15 cellular contexts compared by ENCODE assay signal in the genomic region with DNA sequence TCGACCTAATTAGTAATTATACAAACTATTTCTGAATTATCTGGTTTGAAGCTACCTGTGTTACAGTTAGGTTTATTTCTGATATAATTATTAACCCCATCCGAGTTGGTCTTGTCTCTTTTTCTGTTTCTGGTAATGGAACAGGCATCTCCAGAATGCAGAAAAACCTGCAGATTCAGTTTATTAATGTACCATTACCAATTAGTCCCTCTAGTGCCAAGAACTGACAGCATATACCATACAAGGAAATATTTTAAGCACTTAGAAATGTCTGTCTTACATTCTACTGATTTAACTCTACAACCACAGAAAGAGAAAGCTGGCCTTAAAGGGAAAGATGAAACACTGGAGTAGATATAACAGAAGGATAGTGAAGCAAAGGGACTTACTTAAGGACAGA.
A peak's percentile ranks its signal among the peaks of the same experiment; 100 is the strongest.
DNase-seq lines count a peak whose midpoint lies in the region; FAIRE-seq and TF ChIP-seq lines count a peak whose summit lies in the region.
"Had no signal": no experiment of that assay in that cellular context is flagged by ENCODE, and none has a peak within 500 bp of the region (broad histone marks: within the 10 kb centered on the region; RNA-seq: fewer than 3 reads in every experiment).

No MANE protein-coding gene starts in this region.

- no peak for FAIRE-seq in bronchial epithelial cell (lab: Jason Lieb, UNC)
- FAIRE-seq: G401.6, GM12892, H54 had no signal

- peak; percentile 78; the same call in 1 of the 2 replicates for TF ChIP-seq EP300 in Ishikawa (IDR thresholded peaks at IDR 0.05; ENCODE audit: borderline replicate concordance)

- H3K4me3 ChIP-seq in bronchial epithelial cell (ENCODE audit: low read depth, low read length), result no peak overlapping the region
- no peak overlapping the region for H3K4me3 ChIP-seq in kidney epithelial cell (ENCODE audit: low read depth, low read length)
- H3K4me3 ChIP-seq in retinal pigment epithelial cell (ENCODE audit: low read length), result no peak overlapping the region
- H3K4me3 ChIP-seq in left ventricle myocardium inferior, result no peak overlapping the region

- TF ChIP-seq CTCF in bronchial epithelial cell (IDR thresholded peaks at IDR 0.05; ENCODE audit: insufficient read depth, low read length, severe bottlenecking) (no peak), kidney epithelial cell (IDR thresholded peaks at IDR 0.05; ENCODE audit: insufficient read depth, low read length, poor library complexity, severe bottlenecking) (no peak), retinal pigment epithelial cell (conservative IDR thresholded peaks at IDR 0.05; ENCODE audit: low read depth, low read length) (peak; percentile 4), left ventricle myocardium inferior (IDR thresholded peaks at IDR 0.05; ENCODE audit: borderline replicate concordance) (no peak)

- intact Hi-C loops in left ventricle myocardium inferior (cut with micrococcal nuclease), result no loop called here

- TF ChIP-seq RAD21 in Ishikawa (IDR thresholded peaks at IDR 0.05; ENCODE audit: low read depth), result no peak

- DNase-seq in bronchial epithelial cell (ENCODE audit: low read depth) (peak; percentile 64), kidney epithelial cell (ENCODE audit: low read depth) (peak; percentile 4), retinal pigment epithelial cell (ENCODE audit: low read depth) (no peak), left ventricle myocardium inferior (no peak)
- no peak for DNase-seq in NK-92 treated with Interleukin-12 subunit alpha and Interleukin-12 subunit beta, amount 100 ng/mL, for 24 hours (lab: John Stamatoyannopoulos, UW)
- DNase-seq in effector CD8-positive, alpha-beta T cell (lab: John Stamatoyannopoulos, UW), result no peak
- no peak for DNase-seq in central memory CD4-positive, alpha-beta T cell
- DNase-seq: C1 segment of cervical spinal cord; CD4-positive, alpha-beta T cell; DMS79 treated with DMSO at 0.1 percent for 48 hours; EL had no signal

- H3K9me3 ChIP-seq in left ventricle myocardium inferior (replicated peaks), result no peaks in the 10 kb centered on the region

- H3K27me3 ChIP-seq in bronchial epithelial cell (ENCODE audit: control insufficient read depth, insufficient read depth, low read length) (no peaks in the 10 kb centered on the region), kidney epithelial cell (ENCODE audit: control insufficient read depth, insufficient read depth, low read length) (no peaks in the 10 kb centered on the region), left ventricle myocardium inferior (ENCODE audit: low read depth) (no peaks in the 10 kb centered on the region)

- H3K36me3 ChIP-seq in bronchial epithelial cell (ENCODE audit: control insufficient read depth, insufficient read depth, low read length) (no peaks in the 10 kb centered on the region), kidney epithelial cell (ENCODE audit: control insufficient read depth, insufficient read depth, low read length) (no peaks in the 10 kb centered on the region), left ventricle myocardium inferior (no peaks in the 10 kb centered on the region)

- H3K27ac ChIP-seq in left ventricle myocardium inferior (replicated peaks), result no peak overlapping the region

- H3K4me1 ChIP-seq in left ventricle myocardium inferior, result no peaks in the 10 kb centered on the region

TF ChIP-seq in Ishikawa, 13 proteins besides CTCF, POLR2A, EP300 and RAD21:
- no peak for TF ChIP-seq YY1 (IDR thresholded peaks at IDR 0.05; ENCODE audit: low read depth)
- peak; percentile 31; the same call in 1 of the 2 replicates for TF ChIP-seq TCF12 (IDR thresholded peaks at IDR 0.05; ENCODE audit: low read depth)
- TF ChIP-seq NFIC (IDR thresholded peaks at IDR 0.05), result peak; percentile 86
- peak; percentile 65; the same call in 1 of the 2 replicates for TF ChIP-seq FOXM1 (IDR thresholded peaks at IDR 0.05; ENCODE audit: borderline replicate concordance, low read depth)
- TF ChIP-seq, protein P1, sequence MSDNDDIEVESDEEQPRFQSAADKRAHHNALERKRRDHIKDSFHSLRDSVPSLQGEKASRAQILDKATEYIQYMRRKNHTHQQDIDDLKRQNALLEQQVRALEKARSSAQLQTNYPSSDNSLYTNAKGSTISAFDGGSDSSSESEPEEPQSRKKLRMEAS (IDR thresholded peaks at IDR 0.05), result peak; percentile 22; the same call in 1 of the 2 replicates
- TF ChIP-seq TEAD4 (IDR thresholded peaks at IDR 0.05), result peak; percentile 92
- TF ChIP-seq USF1 (IDR thresholded peaks at IDR 0.05), result no peak
TF ChIP-seq in Ishikawa: peak in this region for 5.

Comparison
In these comparisons a context has a peak if more than half of its experiments do, and no peak if none do; other contexts are left out.
1. DNase-seq: peak in bronchial epithelial cell (single experiment) and kidney epithelial cell (single experiment); none in retinal pigment epithelial cell (single experiment), left ventricle myocardium inferior (single experiment), NK-92 treated with Interleukin-12 subunit alpha and Interleukin-12 subunit beta, amount 100 ng/mL, for 24 hours (single experiment), effector CD8-positive, alpha-beta T cell (single experiment) and central memory CD4-positive, alpha-beta T cell (single experiment).